ENCODE assay signal across 32 cellular contexts in the genomic region with DNA sequence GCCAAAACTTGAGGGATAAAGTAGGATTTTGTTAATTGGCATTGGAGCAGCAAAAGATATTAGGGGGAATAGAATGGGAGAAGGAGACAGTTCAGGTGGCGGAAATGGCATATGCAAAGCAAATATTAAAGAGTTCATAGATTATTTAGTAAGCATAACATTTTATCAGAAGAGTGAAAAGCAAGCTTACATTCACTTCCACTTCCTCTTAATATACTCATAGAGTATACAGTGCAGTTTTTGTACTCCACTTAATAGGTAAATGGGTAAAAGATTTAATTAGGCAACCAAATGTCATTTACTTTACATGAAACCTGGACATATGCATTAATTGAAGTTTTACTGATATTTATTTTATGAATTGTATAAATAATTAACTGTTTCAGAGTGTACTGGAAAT.
"Had no signal": no experiment of that assay in that cellular context is flagged by ENCODE, and none has a peak within 500 bp of the region (broad histone marks: within the 10 kb centered on the region; RNA-seq: fewer than 3 reads in every experiment).

No MANE protein-coding gene starts in this region.

- H3K4me3 ChIP-seq: ascending aorta, breast epithelium, cardiac muscle cell, colonic mucosa, esophagus squamous epithelium, gastroesophageal sphincter, heart right ventricle, hepatocyte had no signal

- H3K36me3 ChIP-seq: ascending aorta, breast epithelium, cardiac muscle cell, colonic mucosa, esophagus squamous epithelium, gastroesophageal sphincter, heart right ventricle had no signal

- H3K9me3 Mint-ChIP-seq: activated CD4-positive, alpha-beta memory T cell treated with anti-CD3 and anti-CD28 coated beads for 36 hours; activated CD4-positive, alpha-beta T cell treated with anti-CD3 and anti-CD28 coated beads, Interleukin-2, amount 10 ng/mL, durations not matched to agents 24 days and 14 days; activated naive CD4-positive, alpha-beta T cell treated with anti-CD3 and anti-CD28 coated beads, Interleukin-2, amount 10 ng/mL, durations not matched to agents 7 days and 5 days; activated naive CD4-positive, alpha-beta T cell treated with anti-CD3 and anti-CD28 coated beads, Interleukin-2, amount 50 U/mL, for 72 hours; activated naive CD8-positive, alpha-beta T cell treated with anti-CD3 and anti-CD28 coated beads, Interleukin-2, amount 10 ng/mL, durations not matched to agents 7 days and 5 days; activated T-helper 1 cell treated with anti-CD3 and anti-CD28 coated beads, Interleukin-12 subunit alpha, Interleukin-12 subunit beta, Interleukin-2, Interleukin-4 antibody, amounts not matched to agents 30 ng/mL and 10 ng/mL and 1 ng/mL, durations not matched to agents 14 hours and 24 hours and 36 hours; activated T-helper 2 cell treated with anti-CD3 and anti-CD28 coated beads, Interferon-gamma antibody, Interleukin-2, Interleukin-4, amounts not matched to agents 10 μg/mL and 5 μg/mL and 100 μg/mL, durations not matched to agents 14 hours and 24 hours and 36 hours; brain had no signal

- FAIRE-seq: endometrium, endothelial cell of umbilical vein had no signal

- DNase-seq: activated CD4-positive, alpha-beta memory T cell treated with anti-CD3 and anti-CD28 coated beads for 36 hours; activated CD4-positive, alpha-beta T cell treated with anti-CD3 and anti-CD28 coated beads for 36 hours; activated CD4-positive, alpha-beta T cell treated with anti-CD3 and anti-CD28 coated beads, Interleukin-2, amount 10 ng/mL, durations not matched to agents 24 days and 14 days; activated CD4-positive, CD25-positive, alpha-beta regulatory T cell; activated CD4-positive, CD25-positive, alpha-beta regulatory T cell treated with anti-CD3 and anti-CD28 coated beads, Interleukin-2, amount 50 U/mL, for 72 hours; activated CD8-positive, alpha-beta memory T cell treated with anti-CD3 and anti-CD28 coated beads, Interleukin-2, amount 10 ng/mL, durations not matched to agents 7 days and 5 days; activated CD8-positive, alpha-beta memory T cell treated with anti-CD3 and anti-CD28 coated beads, Interleukin-2, amount 50 U/mL, for 4 hours; activated CD8-positive, alpha-beta T cell treated with anti-CD3 and anti-CD28 coated beads, Interleukin-2, amount 10 ng/mL, durations not matched to agents 7 days and 5 days; activated effector memory CD4-positive, alpha-beta T cell treated with anti-CD3 and anti-CD28 coated beads, Interleukin-2, amount 50 U/mL, for 16 hours; activated naive CD4-positive, alpha-beta T cell treated with anti-CD3 and anti-CD28 coated beads, Interleukin-2, amount 10 ng/mL, durations not matched to agents 7 days and 5 days; activated naive CD8-positive, alpha-beta T cell treated with anti-CD3 and anti-CD28 coated beads, Interleukin-2, amount 10 ng/mL, durations not matched to agents 7 days and 5 days; activated T-cell treated with anti-CD3 and anti-CD28 coated beads, Interleukin-2, amount 50 U/mL, for 1 hour; activated T-cell treated with anti-CD3 and anti-CD28 coated beads, Interleukin-2, amount 50 U/mL, for 48 hours; central memory CD4-positive, alpha-beta T cell; cerebellar nuclear complex; colonic mucosa; effector CD8-positive, alpha-beta T cell; esophagus squamous epithelium; foreskin melanocyte; heart right ventricle had no signal

- H3K4me1 Mint-ChIP-seq: activated CD4-positive, alpha-beta T cell treated with anti-CD3 and anti-CD28 coated beads for 36 hours; activated CD4-positive, alpha-beta T cell treated with anti-CD3 and anti-CD28 coated beads, Interleukin-2, amount 10 ng/mL, durations not matched to agents 24 days and 14 days; activated CD8-positive, alpha-beta memory T cell treated with anti-CD3 and anti-CD28 coated beads, Interleukin-2, amount 10 ng/mL, durations not matched to agents 7 days and 5 days; activated naive CD4-positive, alpha-beta T cell treated with anti-CD3 and anti-CD28 coated beads, Interleukin-2, amount 10 ng/mL, durations not matched to agents 7 days and 5 days; activated naive CD8-positive, alpha-beta T cell treated with anti-CD3 and anti-CD28 coated beads, Interleukin-2, amount 10 ng/mL, durations not matched to agents 7 days and 5 days; brain had no signal

- ATAC-seq: activated CD4-positive, alpha-beta T cell treated with anti-CD3 and anti-CD28 coated beads for 36 hours; activated CD8-positive, alpha-beta memory T cell treated with anti-CD3 and anti-CD28 coated beads, Interleukin-2, amount 10 ng/mL, durations not matched to agents 7 days and 5 days; activated CD8-positive, alpha-beta T cell treated with anti-CD3 and anti-CD28 coated beads, Interleukin-2, amount 10 ng/mL, durations not matched to agents 7 days and 5 days; activated naive CD4-positive, alpha-beta T cell treated with anti-CD3 and anti-CD28 coated beads, Interleukin-2, amount 50 U/mL, for 72 hours; gastroesophageal sphincter; heart right ventricle had no signal

- H3K36me3 Mint-ChIP-seq: activated CD4-positive, alpha-beta memory T cell treated with anti-CD3 and anti-CD28 coated beads for 36 hours; activated CD8-positive, alpha-beta memory T cell treated with anti-CD3 and anti-CD28 coated beads, Interleukin-2, amount 10 ng/mL, durations not matched to agents 7 days and 5 days; activated naive CD4-positive, alpha-beta T cell treated with anti-CD3 and anti-CD28 coated beads, Interleukin-2, amount 10 ng/mL, durations not matched to agents 7 days and 5 days; activated naive CD4-positive, alpha-beta T cell treated with anti-CD3 and anti-CD28 coated beads, Interleukin-2, amount 50 U/mL, for 72 hours; activated naive CD8-positive, alpha-beta T cell treated with anti-CD3 and anti-CD28 coated beads, Interleukin-2, amount 10 ng/mL, durations not matched to agents 7 days and 5 days; brain had no signal

- H3K79me2 ChIP-seq: hepatocyte had no signal

- H2AFZ ChIP-seq: hepatocyte had no signal

- H3K9me3 ChIP-seq: ascending aorta, breast epithelium, colonic mucosa, esophagus squamous epithelium had no signal

- H3K27ac ChIP-seq: ascending aorta, breast epithelium, cardiac muscle cell, colonic mucosa, epithelial cell of prostate, esophagus squamous epithelium, gastroesophageal sphincter, heart right ventricle, hepatocyte had no signal

- H3K27me3 ChIP-seq: ascending aorta, breast epithelium, cardiac muscle cell, colonic mucosa, esophagus squamous epithelium, gastroesophageal sphincter, heart right ventricle, hepatocyte had no signal

- H3K4me1 ChIP-seq: ascending aorta, breast epithelium, colonic mucosa, esophagus squamous epithelium, gastroesophageal sphincter, heart right ventricle had no signal

- H3K4me2 ChIP-seq: hepatocyte had no signal

- H3K27ac Mint-ChIP-seq: activated CD4-positive, alpha-beta memory T cell treated with anti-CD3 and anti-CD28 coated beads for 36 hours; activated CD4-positive, alpha-beta T cell treated with anti-CD3 and anti-CD28 coated beads for 36 hours; activated CD4-positive, alpha-beta T cell treated with anti-CD3 and anti-CD28 coated beads, Interleukin-2, amount 10 ng/mL, durations not matched to agents 24 days and 14 days; activated CD8-positive, alpha-beta memory T cell treated with anti-CD3 and anti-CD28 coated beads, Interleukin-2, amount 10 ng/mL, durations not matched to agents 7 days and 5 days; activated CD8-positive, alpha-beta T cell treated with anti-CD3 and anti-CD28 coated beads, Interleukin-2, amount 10 ng/mL, durations not matched to agents 7 days and 5 days; activated naive CD4-positive, alpha-beta T cell treated with anti-CD3 and anti-CD28 coated beads, Interleukin-2, amount 10 ng/mL, durations not matched to agents 7 days and 5 days; activated naive CD4-positive, alpha-beta T cell treated with anti-CD3 and anti-CD28 coated beads, Interleukin-2, amount 50 U/mL, for 72 hours; activated naive CD8-positive, alpha-beta T cell treated with anti-CD3 and anti-CD28 coated beads, Interleukin-2, amount 10 ng/mL, durations not matched to agents 7 days and 5 days; activated T-helper 1 cell treated with anti-CD3 and anti-CD28 coated beads, Interleukin-12 subunit alpha, Interleukin-12 subunit beta, Interleukin-2, Interleukin-4 antibody, amounts not matched to agents 30 ng/mL and 10 ng/mL and 1 ng/mL, durations not matched to agents 14 hours and 24 hours and 36 hours; activated T-helper 2 cell treated with anti-CD3 and anti-CD28 coated beads, Interferon-gamma antibody, Interleukin-2, Interleukin-4, amounts not matched to agents 10 μg/mL and 5 μg/mL and 100 μg/mL, durations not matched to agents 14 hours and 24 hours and 36 hours; brain had no signal

- H3K4me3 Mint-ChIP-seq: activated CD4-positive, alpha-beta memory T cell treated with anti-CD3 and anti-CD28 coated beads for 36 hours; activated CD4-positive, alpha-beta T cell treated with anti-CD3 and anti-CD28 coated beads for 36 hours; activated CD4-positive, alpha-beta T cell treated with anti-CD3 and anti-CD28 coated beads, Interleukin-2, amount 10 ng/mL, durations not matched to agents 24 days and 14 days; activated CD8-positive, alpha-beta memory T cell treated with anti-CD3 and anti-CD28 coated beads, Interleukin-2, amount 10 ng/mL, durations not matched to agents 7 days and 5 days; activated CD8-positive, alpha-beta T cell treated with anti-CD3 and anti-CD28 coated beads, Interleukin-2, amount 10 ng/mL, durations not matched to agents 7 days and 5 days; activated naive CD4-positive, alpha-beta T cell treated with anti-CD3 and anti-CD28 coated beads, Interleukin-2, amount 10 ng/mL, durations not matched to agents 7 days and 5 days; activated naive CD8-positive, alpha-beta T cell treated with anti-CD3 and anti-CD28 coated beads, Interleukin-2, amount 10 ng/mL, durations not matched to agents 7 days and 5 days; activated T-helper 1 cell treated with anti-CD3 and anti-CD28 coated beads, Interleukin-12 subunit alpha, Interleukin-12 subunit beta, Interleukin-2, Interleukin-4 antibody, amounts not matched to agents 30 ng/mL and 10 ng/mL and 1 ng/mL, durations not matched to agents 14 hours and 24 hours and 36 hours; brain had no signal
